In the genomic region with DNA sequence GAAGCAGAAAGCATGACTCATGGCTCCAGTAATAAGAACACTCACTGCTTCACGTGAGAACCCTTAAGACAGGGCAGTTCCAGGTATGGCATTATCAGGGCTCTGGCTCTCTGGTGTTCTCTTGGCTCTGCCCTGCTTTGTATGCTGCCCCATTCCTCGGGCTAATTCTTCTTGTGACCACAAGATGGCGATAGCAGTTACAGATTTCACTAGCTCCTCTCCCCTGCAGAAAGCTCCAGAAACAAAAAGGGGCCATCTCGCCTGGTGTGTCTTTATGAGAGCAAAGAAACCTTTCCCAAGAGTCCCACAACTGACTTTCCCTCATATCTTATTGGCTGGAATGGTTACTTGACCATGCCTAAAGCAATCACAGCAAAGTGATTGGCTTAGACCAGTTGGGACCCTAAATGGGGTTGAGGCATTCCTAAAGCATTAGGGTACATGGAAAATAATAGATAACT, we compare ENCODE assay signal across 9 cellular contexts.
A peak's percentile ranks its signal among the peaks of the same experiment; 100 is the strongest.
DNase-seq lines count a peak whose midpoint lies in the region; TF ChIP-seq lines count a peak whose summit lies in the region.
"Had no signal": no experiment of that assay in that cellular context is flagged by ENCODE, and none has a peak within 500 bp of the region (broad histone marks: within the 10 kb centered on the region; RNA-seq: fewer than 3 reads in every experiment).

No MANE protein-coding gene starts in this region.

- TF ChIP-seq CTCF in LNCAP (IDR thresholded peaks at IDR 0.05) (peak; percentile 89), RWPE1 (conservative IDR thresholded peaks at IDR 0.05; ENCODE audit: low read depth) (peak; percentile 84), right atrium auricular region (IDR thresholded peaks at IDR 0.05) (peak; percentile 49 to 88), retinal pigment epithelial cell (conservative IDR thresholded peaks at IDR 0.05; ENCODE audit: low read depth, low read length) (peak; percentile 89)

- POLR2A ChIA-PET in RWPE1 (lab: Yijun Ruan, JAX; ENCODE audit: low non-redundant PET), result interaction anchor here (0.5 kb wide), 1 partner anchor 301 kb away, joined by 5 read pairs; no protein-coding TSS in a partner anchor

- H3K27ac ChIP-seq in RWPE1, result no peak overlapping the region
- no peak overlapping the region for H3K27ac ChIP-seq in right atrium auricular region
- H3K27ac ChIP-seq: BLaER1 treated with 17β-estradiol and CSF1 and Interleukin-3, amounts not matched to agents 10 nM and 100 nM had no signal

- H3K4me3 ChIP-seq in H7 (ENCODE audit: insufficient read depth, low read depth, low read length), result no peak overlapping the region
- H3K4me3 ChIP-seq in right atrium auricular region, result no peak overlapping the region
- no peak overlapping the region for H3K4me3 ChIP-seq in retinal pigment epithelial cell (ENCODE audit: low read length)
- H3K4me3 ChIP-seq: BLaER1 treated with 17β-estradiol and CSF1 and Interleukin-3, amounts not matched to agents 10 nM and 100 nM had no signal

- H3K36me3 ChIP-seq in H7 (replicated peaks; ENCODE audit: control insufficient read depth, insufficient read depth, low read length) (no peaks in the 10 kb centered on the region; the same call in 1 of the 2 replicates), right atrium auricular region (peaks cover 25% of the 10 kb centered on the region)

- H3K27me3 ChIP-seq in H7 (ENCODE audit: control insufficient read depth, insufficient read depth, low read length) (no peaks in the 10 kb centered on the region), right atrium auricular region (no peaks in the 10 kb centered on the region)
- H3K27me3 ChIP-seq: BLaER1 treated with 17β-estradiol and CSF1 and Interleukin-3, amounts not matched to agents 10 nM and 100 nM had no signal

- peak; percentile 18 for DNase-seq in NCI-H187 treated with DMSO at 0.1 percent for 48 hours (lab: John Stamatoyannopoulos, UW)
- no peak for DNase-seq in NCI-H187 (lab: John Stamatoyannopoulos, UW)
- DNase-seq in H7, result peak; percentile 44
- DNase-seq in RWPE1 (ENCODE audit: low spot score), result peak; percentile 75
- peak; percentile 74 for DNase-seq in amniotic epithelial cell (ENCODE audit: low read depth)
- DNase-seq in right atrium auricular region (ENCODE audit: low spot score), result no peak
- DNase-seq in retinal pigment epithelial cell (ENCODE audit: low read depth), result peak; percentile 50

- H3K4me1 ChIP-seq in right atrium auricular region, result no peaks in the 10 kb centered on the region
- H3K4me1 ChIP-seq: BLaER1 treated with 17β-estradiol and CSF1 and Interleukin-3, amounts not matched to agents 10 nM and 100 nM had no signal

- CTCF ChIA-PET in RWPE1 (lab: Yijun Ruan, JAX), result interaction anchor here (0.5 to 1.6 kb wide), 11 partner anchors 11 to 322 kb away, joined by 3 to 13 read pairs (median 4); no protein-coding TSS in a partner anchor

- no peaks in the 10 kb centered on the region for H3K9me3 ChIP-seq in right atrium auricular region
- H3K9me3 ChIP-seq: BLaER1 treated with 17β-estradiol and CSF1 and Interleukin-3, amounts not matched to agents 10 nM and 100 nM had no signal

Comparison
In these comparisons a context has a peak if more than half of its experiments do, and no peak if none do; other contexts are left out.
1. DNase-seq: peak in NCI-H187 treated with DMSO at 0.1 percent for 48 hours (single experiment), H7 (single experiment), RWPE1 (single experiment), amniotic epithelial cell (single experiment) and retinal pigment epithelial cell (single experiment); none in NCI-H187 (0 of 2) and right atrium auricular region (single experiment).
2. Peak in every context shown above with its lines, with median percentiles within 50 percentile points of each other: CTCF ChIP-seq.